ENCODE assay signal across 8 cellular contexts in genomic region chr2:191115391-191115790, GRCh38. TPM values are rescaled to one million over a fixed set of nuclear protein-coding genes. Genes with fewer than 3 reads are reported as not detected.
DNase-seq lines count a peak whose midpoint lies in the region; ATAC-seq, FAIRE-seq and TF ChIP-seq lines count a peak whose summit lies in the region.

No MANE protein-coding gene starts in this region.

- TF ChIP-seq POLR2A in Peyer's patch (IDR thresholded peaks at IDR 0.05), result no peak

- peaks cover 53% of the 10 kb centered on the region for H3K4me1 Mint-ChIP-seq in activated CD4-positive, alpha-beta T cell treated with anti-CD3 and anti-CD28 coated beads for 36 hours

- H3K27ac ChIP-seq in keratinocyte (ENCODE audit: control insufficient read depth, insufficient read depth, low read length) (no peak overlapping the region), Peyer's patch (peak overlapping the region in 2 of 4 donors; percentile 13 to 27)

- no peaks in the 10 kb centered on the region for H3K9me1 ChIP-seq in keratinocyte (ENCODE audit: control insufficient read depth, extremely low read depth, insufficient read depth, low read length)

- CTCF ChIA-PET in activated CD4-positive, alpha-beta T cell treated with anti-CD3 and anti-CD28 coated beads for 36 hours (lab: Charles Lee), result interaction anchor here (0.9 to 3.9 kb wide), 7 partner anchors 11 to 62 kb away, joined by 3 to 15 read pairs (median 4); no protein-coding TSS in a partner anchor

- H3K79me2 ChIP-seq in keratinocyte (ENCODE audit: control insufficient read depth, insufficient read depth, low read length), result no peaks in the 10 kb centered on the region

- H2AFZ ChIP-seq in keratinocyte (ENCODE audit: control insufficient read depth, low read length), result no peak overlapping the region

- H3K9ac ChIP-seq in keratinocyte (ENCODE audit: control insufficient read depth, extremely low read depth, insufficient read depth, low read length), result no peak overlapping the region

- peak; percentile 53 for FAIRE-seq in keratinocyte (lab: Jason Lieb, UNC)

- H3K36me3 ChIP-seq in GM06990 (ENCODE audit: control insufficient read depth, insufficient read depth, low read length) (no peaks in the 10 kb centered on the region), keratinocyte (ENCODE audit: control insufficient read depth in 2 of 2, extremely low read depth in 1 of 2, insufficient read depth in 2 of 2, low read length in 2 of 2) (no peaks in the 10 kb centered on the region), MG63 (no peaks in the 10 kb centered on the region), Peyer's patch (no peaks in the 10 kb centered on the region)

- H3K4me2 ChIP-seq in keratinocyte (ENCODE audit: control insufficient read depth, extremely low read depth, insufficient read depth, low read depth, low read length), result no peak overlapping the region

- H3K27ac Mint-ChIP-seq in activated CD4-positive, alpha-beta T cell treated with anti-CD3 and anti-CD28 coated beads for 36 hours, result peak overlapping the region; percentile 82

- H3K4me3 ChIP-seq in GM06990 (replicated peaks; ENCODE audit: low read depth, low read length) (no peak overlapping the region), keratinocyte (ENCODE audit: control insufficient read depth in 2 of 3, extremely low read depth in 1 of 3, insufficient read depth in 2 of 3, low read depth in 1 of 3, low read length in 3 of 3) (no peak overlapping the region), MG63 (no peak overlapping the region), Peyer's patch (no peak overlapping the region)

- H3K9me3 Mint-ChIP-seq in activated CD4-positive, alpha-beta T cell treated with anti-CD3 and anti-CD28 coated beads for 36 hours (ENCODE audit: low read depth), result no peaks in the 10 kb centered on the region

- H3K36me3 Mint-ChIP-seq in activated CD4-positive, alpha-beta T cell treated with anti-CD3 and anti-CD28 coated beads for 36 hours (ENCODE audit: low read depth), result peaks cover 53% of the 10 kb centered on the region

- DNase-seq in GM06990 (ENCODE audit: extremely low read depth, insufficient read length) (peak; percentile 61), keratinocyte (ENCODE audit: low read depth, low spot score) (peak; percentile 26), NCI-H2171 treated with DMSO at 0.1 percent for 48 hours (lab: John Stamatoyannopoulos, UW) (no peak), KG1 (lab: John Stamatoyannopoulos, UW) (no peak), MG63 (no peak), Peyer's patch (no peak)
- DNase-seq in activated CD4-positive, alpha-beta T cell treated with anti-CD3 and anti-CD28 coated beads for 36 hours, result peak; percentile 77

- no peaks in the 10 kb centered on the region for H3K27me3 ChIP-seq in GM06990 (replicated peaks; ENCODE audit: control insufficient read depth, insufficient read depth, low read length)
- H3K27me3 ChIP-seq in keratinocyte (ENCODE audit: control insufficient read depth, extremely low read depth, insufficient read depth, low read length), result peaks cover 4% of the 10 kb centered on the region
- H3K27me3 ChIP-seq in MG63, result no peaks in the 10 kb centered on the region
- no peaks in the 10 kb centered on the region for H3K27me3 ChIP-seq in Peyer's patch

- ATAC-seq in HG02763 (IDR thresholded peaks at IDR 0.05; ENCODE audit: unreplicated experiment), result peak; percentile 58
- peak; percentile 54 for ATAC-seq in activated CD4-positive, alpha-beta T cell treated with anti-CD3 and anti-CD28 coated beads for 36 hours

- TF ChIP-seq CTCF in GM06990 (IDR thresholded peaks at IDR 0.05; ENCODE audit: insufficient read depth, low read length, poor library complexity, severe bottlenecking), result no peak
- no peak for TF ChIP-seq CTCF in keratinocyte (optimal IDR thresholded peaks at IDR 0.05 in 1 of 3, IDR thresholded peaks at IDR 0.05 in 1 of 3, conservative IDR thresholded peaks at IDR 0.05 in 1 of 3; ENCODE audit: extremely low read depth in 1 of 3, insufficient read depth in 2 of 3, low read length in 3 of 3)
- TF ChIP-seq CTCF in Peyer's patch (IDR thresholded peaks at IDR 0.05), result no peak

- H3K4me3 Mint-ChIP-seq in activated CD4-positive, alpha-beta T cell treated with anti-CD3 and anti-CD28 coated beads for 36 hours, result no peak overlapping the region

- no peaks in the 10 kb centered on the region for H4K20me1 ChIP-seq in keratinocyte (ENCODE audit: control insufficient read depth, extremely low read depth, insufficient read depth, low read length)

- POLR2A ChIA-PET in activated CD4-positive, alpha-beta T cell treated with anti-CD3 and anti-CD28 coated beads for 36 hours (lab: Charles Lee), result interaction anchor here (0.6 to 1.8 kb wide), 6 partner anchors 33 to 529 kb away, joined by 3 to 9 read pairs (median 6); partner anchors contain the start of gene STAT4

- no peaks in the 10 kb centered on the region for H3K27me3 Mint-ChIP-seq in activated CD4-positive, alpha-beta T cell treated with anti-CD3 and anti-CD28 coated beads for 36 hours

- dilution Hi-C loops in keratinocyte (cut with MboI; ENCODE audit: extremely low pct_ligation_motif_present, low sequenced_read_pairs), result no loop called here

- intact Hi-C loops in activated CD4-positive, alpha-beta T cell treated with anti-CD3 and anti-CD28 coated beads for 36 hours (cut with DNase I, micrococcal nuclease), result loop anchor here (1.0 to 10.0 kb wide), 7 partner anchors 13 to 563 kb away; partner anchors contain the start of gene NABP1 (in 1 of the 2)

- H3K4me1 ChIP-seq in keratinocyte (ENCODE audit: control insufficient read depth, extremely low read depth, insufficient read depth, low read length), result peaks cover 4% of the 10 kb centered on the region
- no peaks in the 10 kb centered on the region for H3K4me1 ChIP-seq in Peyer's patch

- H3K9me3 ChIP-seq in keratinocyte (ENCODE audit: control insufficient read depth, low read depth, low read length) (no peaks in the 10 kb centered on the region), MG63 (no peaks in the 10 kb centered on the region), Peyer's patch (no peaks in the 10 kb centered on the region)

RNA-seq across cellular contexts. Expression of gene STAT4, which starts 35.4 kb away (rescaled TPM):
- 10 to 100 TPM; 48.8 to 59.5 TPM for total RNA-seq in activated CD4-positive, alpha-beta T cell treated with anti-CD3 and anti-CD28 coated beads for 36 hours
- 1.6 to 3.3 TPM (median 2.0 TPM) in 3 replicates for polyA plus RNA-seq in keratinocyte
- 0.40 TPM for polyA plus RNA-seq in keratinocyte (2011; ENCODE audit: low read depth)
- 1.8 and 3.0 TPM in 2 replicates for polyA plus RNA-seq in keratinocyte (2011; cell fraction: cytosol; rRNA removed)
- polyA plus RNA-seq in keratinocyte (2011; cell fraction: nucleus; rRNA removed), result 3.0 and 3.1 TPM in 2 replicates
- 0.80 and 0.92 TPM in 2 replicates for polyA plus RNA-seq in keratinocyte (2012; ENCODE audit: low replicate concordance)
- polyA minus RNA-seq in keratinocyte, result 0.16 to 2.2 TPM (median 1.7 TPM) in 3 replicates
- not detected for polyA minus RNA-seq in keratinocyte (2011; cell fraction: cytosol; rRNA and poly(A)+ RNA removed)
- polyA minus RNA-seq in keratinocyte (2011; cell fraction: nucleus; rRNA and poly(A)+ RNA removed), result 1.3 and 2.7 TPM in 2 replicates
- total RNA-seq in MG63 (2014; rRNA removed; shearing (Covaris generic); ENCODE audit: low replicate concordance), result 1.1 and 2.5 TPM in 2 replicates
- total RNA-seq in Peyer's patch, result 10 to 100 TPM in 1 of 4 donors, 1 to 10 TPM in 3; 5.0 to 18.2 (median 5.9) TPM

Comparison
In these comparisons a context has a peak if more than half of its experiments do, and no peak if none do; other contexts are left out.
1. DNase-seq: peak in GM06990 (single experiment), activated CD4-positive, alpha-beta T cell treated with anti-CD3 and anti-CD28 coated beads for 36 hours (single experiment) and keratinocyte (single experiment); none in NCI-H2171 treated with DMSO at 0.1 percent for 48 hours (single experiment), KG1 (single experiment), MG63 (single experiment) and Peyer's patch (0 of 3).